In the genomic region with DNA sequence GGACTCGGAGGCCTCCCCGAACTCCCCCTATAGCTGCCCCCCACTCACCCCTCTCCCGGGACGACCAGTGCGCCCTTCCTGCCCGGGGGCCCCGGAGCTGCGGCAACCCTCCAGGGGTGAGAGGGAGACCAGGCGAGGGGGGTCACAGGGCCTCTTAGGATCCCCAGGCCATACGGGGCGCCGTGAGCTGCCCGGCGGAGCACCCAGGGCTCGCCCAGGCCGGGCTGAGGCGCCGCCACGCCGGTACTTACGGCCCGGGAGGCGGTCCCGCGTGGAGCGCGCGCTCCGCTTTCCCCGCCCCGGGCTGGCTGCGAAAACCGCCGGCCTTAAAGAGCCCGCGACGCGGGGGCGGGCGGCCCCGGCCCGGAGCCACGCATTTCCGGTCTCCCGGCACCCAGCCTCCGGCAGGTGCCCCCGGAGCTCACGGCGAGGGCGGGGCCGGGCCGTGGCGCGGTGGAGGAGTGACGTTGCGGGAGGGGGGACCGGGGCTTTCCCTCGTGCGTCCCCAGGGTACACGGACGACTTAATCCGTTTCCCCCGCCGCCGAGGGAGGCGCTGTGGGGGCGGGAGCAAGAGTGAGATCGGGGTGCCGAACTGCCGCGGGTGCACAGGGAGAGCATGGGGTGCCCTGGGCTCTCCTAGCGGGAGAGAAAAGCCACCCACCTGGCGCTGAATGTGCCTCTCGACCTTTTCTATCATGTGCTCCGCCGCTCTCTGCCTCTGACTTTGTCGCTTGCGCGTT, we compare ENCODE assay signal across 8 cellular contexts. TPM values are rescaled to one million over a fixed set of nuclear protein-coding genes. Genes with fewer than 3 reads are reported as not detected.
DNase-seq lines count a peak whose midpoint lies in the region; ATAC-seq, FAIRE-seq and TF ChIP-seq lines count a peak whose summit lies in the region.

A gene (minus strand): TSS at position 381 of the 742 bp plus-strand sequence. CDS start 1,019 bp downstream, outside the sequence.

- peak; percentile 76 for TF ChIP-seq POLR2A in GM12892 (IDR thresholded peaks at IDR 0.05; ENCODE audit: low read depth, low read length)
- peak; percentile 25 to 86 for TF ChIP-seq POLR2A in heart left ventricle (IDR thresholded peaks at IDR 0.05)

- H3K9ac ChIP-seq in adipocyte (ENCODE audit: low read length): peak within 1 kb of the TSS; percentile 93

- peak; percentile 87 for DNase-seq in GM12892 (ENCODE audit: insufficient read length)
- peak; percentile 67 for DNase-seq in NCI-H1417 treated with DMSO at 0.1 percent for 48 hours (lab: John Stamatoyannopoulos, UW)
- DNase-seq in T follicular helper cell (ENCODE audit: low read depth): peak; percentile 95
- DNase-seq in adipocyte (ENCODE audit: low read depth): peak; percentile 93
- peak; percentile 89 to 95 (median 92) for DNase-seq in heart left ventricle
- peak; percentile 96 for DNase-seq in posterior vena cava (ENCODE audit: low spot score)
- DNase-seq in upper lobe of right lung: peak; percentile 97

- H3K36me3 ChIP-seq in adipocyte (ENCODE audit: control insufficient read depth, insufficient read depth, low read length, severe bottlenecking): peaks cover 3% of the 10 kb centered on the region
- H3K36me3 ChIP-seq in heart left ventricle: peaks cover 0 to 18% (median 12%) of the 10 kb centered on the region in 9 donors
- peaks cover 8% of the 10 kb centered on the region for H3K36me3 ChIP-seq in upper lobe of right lung

- H3K4me3 ChIP-seq in adipocyte (ENCODE audit: low read length): peak within 1 kb of the TSS; percentile 96
- H3K4me3 ChIP-seq in heart left ventricle: peak within 1 kb of the TSS; percentile 60 to 98 (median 92)
- H3K4me3 ChIP-seq in upper lobe of right lung: peak within 1 kb of the TSS; percentile 88

- ATAC-seq in HG02798 (IDR thresholded peaks at IDR 0.05; ENCODE audit: poor library complexity, unreplicated experiment) (peak; percentile 80), heart left ventricle (peak; percentile 82 to 96 (median 90)), upper lobe of right lung (peak; percentile 93)

- FAIRE-seq in GM12892 (lab: Jason Lieb, UNC): peak; percentile 92

- H3K4me1 ChIP-seq in adipocyte (ENCODE audit: control insufficient read depth, insufficient read depth, low read length): peaks cover 7% of the 10 kb centered on the region
- H3K4me1 ChIP-seq in heart left ventricle: peaks cover 0 to 42% (median 15%) of the 10 kb centered on the region in 12 donors
- peaks cover 16% of the 10 kb centered on the region for H3K4me1 ChIP-seq in upper lobe of right lung

- H3K27me3 ChIP-seq in adipocyte (replicated peaks; ENCODE audit: control insufficient read depth, insufficient read depth, low read length) (no peaks in the 10 kb centered on the region), heart left ventricle (no peaks in the 10 kb centered on the region), upper lobe of right lung (no peaks in the 10 kb centered on the region)

- peak in 11 of 12 donors; percentile 6 to 61 (median 36) for TF ChIP-seq CTCF in heart left ventricle (IDR thresholded peaks at IDR 0.05)
- TF ChIP-seq CTCF in upper lobe of right lung (IDR thresholded peaks at IDR 0.05): peak; percentile 48

- 1% methylated on average over 16 to 79 of the region's 79 CpGs for WGBS in heart left ventricle, 4 donors

- intact Hi-C loops in heart left ventricle (cut with DNase I) (loop anchor here (1.0 to 10.0 kb wide), 13 partner anchors 86 to 460 kb away; a partner anchor contains a TSS), posterior vena cava (cut with DNase I) (loop anchor here in 1 of 2 donors (5.0 kb wide), 1 partner anchor 87 kb away; a partner anchor contains a TSS), upper lobe of right lung (cut with DNase I) (no loop called here)

- H3K27ac ChIP-seq in heart left ventricle: peak within 1 kb of the TSS; percentile 87 to 99 (median 94)
- peak within 1 kb of the TSS; percentile 91 for H3K27ac ChIP-seq in upper lobe of right lung

- H3K9me3 ChIP-seq in adipocyte (ENCODE audit: control insufficient read depth, low read length) (no peaks in the 10 kb centered on the region), heart left ventricle (no peaks in the 10 kb centered on the region), upper lobe of right lung (no peaks in the 10 kb centered on the region)

RNA-seq across cellular contexts. Expression of the gene that starts here (rescaled TPM):
- 25.5 TPM for polyA plus RNA-seq in GM12892 (2012; ENCODE audit: missing spikeins)
- total RNA-seq in heart left ventricle: 10 to 100 TPM; 10.2 to 27.6 (median 14.6) TPM
- polyA plus RNA-seq in heart left ventricle: 10 to 100 TPM; 13.3 to 27.4 TPM
- 1 to 10 TPM; 7.4 to 8.2 TPM for total RNA-seq in posterior vena cava
- 10.9 TPM for total RNA-seq in upper lobe of right lung

Comparison
In these comparisons a context has a peak if more than half of its experiments do, and no peak if none do; other contexts are left out.
1. Peak in every context shown above with its lines: DNase-seq, ATAC-seq, H3K4me3 ChIP-seq and H3K27ac ChIP-seq.